Comparison of ENCODE assay signal across 1 cellular context in genomic region chr18:62571037-62571436, GRCh38.
TF ChIP-seq lines count a peak whose summit lies in the region.

No MANE protein-coding gene starts in this region.

TF ChIP-seq in GM12878, 131 proteins besides CTCF, POLR2A, EP300 and RAD21:
- TF ChIP-seq YY1 (IDR thresholded peaks at IDR 0.05; ENCODE audit: low read depth, low read length) (peak; percentile 30; the same call in 1 of the 2 replicates), SPI1 (IDR thresholded peaks at IDR 0.05; ENCODE audit: borderline replicate concordance, insufficient read depth, low read depth, low read length) (peak; percentile 33; the same call in 1 of the 2 replicates), RUNX3 (IDR thresholded peaks at IDR 0.05; ENCODE audit: low read length) (peak; percentile 43; the same call in 1 of the 2 replicates), ZNF687 (IDR thresholded peaks at IDR 0.05) (no peak), ZNF274 (IDR thresholded peaks at IDR 0.05; ENCODE audit: insufficient read depth, insufficient read length) (no peak), CREB1 (IDR thresholded peaks at IDR 0.05; ENCODE audit: low read depth) (no peak), STAT1 (conservative IDR thresholded peaks at IDR 0.05) (no peak), ATF7 (IDR thresholded peaks at IDR 0.05; ENCODE audit: low read depth) (no peak), USF1 (IDR thresholded peaks at IDR 0.05; ENCODE audit: borderline replicate concordance, extremely low read length, insufficient read depth, low read depth, low read length) (no peak)
